17 cellular contexts compared by ENCODE assay signal in genomic region chr14:35302211-35302528, GRCh38. TPM values are rescaled to one million over a fixed set of nuclear protein-coding genes. Genes with fewer than 3 reads are reported as not detected.
DNase-seq lines count a peak whose midpoint lies in the region; ATAC-seq and TF ChIP-seq lines count a peak whose summit lies in the region.
"Had no signal": no experiment of that assay in that cellular context is flagged by ENCODE, and none has a peak within 500 bp of the region (broad histone marks: within the 10 kb centered on the region; RNA-seq: fewer than 3 reads in every experiment).

No MANE protein-coding gene starts in this region.

- peaks cover 32% of the 10 kb centered on the region for H3K36me3 Mint-ChIP-seq in activated CD4-positive, alpha-beta T cell treated with anti-CD3 and anti-CD28 coated beads, Interleukin-2, amount 10 ng/mL, durations not matched to agents 24 days and 14 days (ENCODE audit: low read depth)
- peaks cover 45% of the 10 kb centered on the region for H3K36me3 Mint-ChIP-seq in CD4-positive, alpha-beta T cell (ENCODE audit: low read depth)
- peaks cover 24% of the 10 kb centered on the region for H3K36me3 Mint-ChIP-seq in activated CD8-positive, alpha-beta T cell treated with anti-CD3 and anti-CD28 coated beads, Interleukin-2, amount 10 ng/mL, durations not matched to agents 7 days and 5 days (ENCODE audit: low read depth)
- no peaks in the 10 kb centered on the region for H3K36me3 Mint-ChIP-seq in natural killer cell

- peak overlapping the region; percentile 73 for H3K4me3 Mint-ChIP-seq in activated CD4-positive, alpha-beta T cell treated with anti-CD3 and anti-CD28 coated beads, Interleukin-2, amount 10 ng/mL, durations not matched to agents 24 days and 14 days
- peak overlapping the region; percentile 61 for H3K4me3 Mint-ChIP-seq in CD4-positive, alpha-beta T cell
- H3K4me3 Mint-ChIP-seq in activated CD8-positive, alpha-beta T cell treated with anti-CD3 and anti-CD28 coated beads, Interleukin-2, amount 10 ng/mL, durations not matched to agents 7 days and 5 days = no peak overlapping the region
- H3K4me3 Mint-ChIP-seq in natural killer cell = no peak overlapping the region
- H3K4me3 Mint-ChIP-seq: neural progenitor cell had no signal

- no peak for ATAC-seq in CD4-positive, alpha-beta T cell (ENCODE audit: poor library complexity)
- no peak for ATAC-seq in activated CD8-positive, alpha-beta T cell treated with anti-CD3 and anti-CD28 coated beads, Interleukin-2, amount 10 ng/mL, durations not matched to agents 7 days and 5 days
- no peak for ATAC-seq in natural killer cell
- no peak for ATAC-seq in HG03025 (IDR thresholded peaks at IDR 0.05; ENCODE audit: low FRiP score, unreplicated experiment)

- no peak overlapping the region for H3K27ac ChIP-seq in CD4-positive, alpha-beta T cell (ENCODE audit: low read depth, low read length)
- H3K27ac ChIP-seq: coronary artery, neural progenitor cell, SK-N-MC, tibial artery had no signal

- H3K9me3 Mint-ChIP-seq in activated CD4-positive, alpha-beta T cell treated with anti-CD3 and anti-CD28 coated beads, Interleukin-2, amount 10 ng/mL, durations not matched to agents 24 days and 14 days = no peaks in the 10 kb centered on the region
- H3K9me3 Mint-ChIP-seq in CD4-positive, alpha-beta T cell = no peaks in the 10 kb centered on the region
- H3K9me3 Mint-ChIP-seq in activated CD8-positive, alpha-beta T cell treated with anti-CD3 and anti-CD28 coated beads, Interleukin-2, amount 10 ng/mL, durations not matched to agents 7 days and 5 days (ENCODE audit: insufficient read depth) = no peaks in the 10 kb centered on the region
- H3K9me3 Mint-ChIP-seq in natural killer cell = no peaks in the 10 kb centered on the region
- H3K9me3 Mint-ChIP-seq: neural progenitor cell had no signal

- intact Hi-C loops in activated CD4-positive, alpha-beta T cell treated with anti-CD3 and anti-CD28 coated beads, Interleukin-2, amount 10 ng/mL, durations not matched to agents 24 days and 14 days (cut with micrococcal nuclease) = no loop called here
- intact Hi-C loops in CD4-positive, alpha-beta T cell (cut with DNase I, micrococcal nuclease) = no loop called here
- intact Hi-C loops in natural killer cell (cut with micrococcal nuclease) = no loop called here

- no peaks in the 10 kb centered on the region for H3K27me3 Mint-ChIP-seq in activated CD4-positive, alpha-beta T cell treated with anti-CD3 and anti-CD28 coated beads, Interleukin-2, amount 10 ng/mL, durations not matched to agents 24 days and 14 days
- H3K27me3 Mint-ChIP-seq in CD4-positive, alpha-beta T cell = no peaks in the 10 kb centered on the region
- H3K27me3 Mint-ChIP-seq in activated CD8-positive, alpha-beta T cell treated with anti-CD3 and anti-CD28 coated beads, Interleukin-2, amount 10 ng/mL, durations not matched to agents 7 days and 5 days (ENCODE audit: low read depth) = no peaks in the 10 kb centered on the region
- H3K27me3 Mint-ChIP-seq in natural killer cell (ENCODE audit: low read depth in 2 of 2) = no peaks in the 10 kb centered on the region

- no peak for TF ChIP-seq CTCF in CD4-positive, alpha-beta T cell (IDR thresholded peaks at IDR 0.05)
- TF ChIP-seq CTCF in natural killer cell (IDR thresholded peaks at IDR 0.05) = no peak

- CTCF ChIA-PET in CD4-positive, alpha-beta T cell (lab: Charles Lee) = no interaction called here
- CTCF ChIA-PET in activated CD8-positive, alpha-beta T cell treated with anti-CD3 and anti-CD28 coated beads, Interleukin-2, amount 10 ng/mL, durations not matched to agents 7 days and 5 days (lab: Charles Lee) = interaction anchor here (1.0 kb wide), 1 partner anchor 72 kb away, joined by 4 read pairs; no protein-coding TSS in a partner anchor

- peak overlapping the region; percentile 90 for H3K27ac Mint-ChIP-seq in activated CD4-positive, alpha-beta T cell treated with anti-CD3 and anti-CD28 coated beads, Interleukin-2, amount 10 ng/mL, durations not matched to agents 24 days and 14 days
- H3K27ac Mint-ChIP-seq in CD4-positive, alpha-beta T cell = peak overlapping the region; percentile 74
- H3K27ac Mint-ChIP-seq in activated CD8-positive, alpha-beta T cell treated with anti-CD3 and anti-CD28 coated beads, Interleukin-2, amount 10 ng/mL, durations not matched to agents 7 days and 5 days = peak overlapping the region; percentile 62
- H3K27ac Mint-ChIP-seq in natural killer cell = peak overlapping the region; percentile 68 to 87
- H3K27ac Mint-ChIP-seq: neural progenitor cell had no signal

- DNase-seq in activated CD4-positive, alpha-beta T cell treated with anti-CD3 and anti-CD28 coated beads, Interleukin-2, amount 10 ng/mL, durations not matched to agents 24 days and 14 days = no peak
- DNase-seq in activated CD4-positive, alpha-beta T cell treated with anti-CD3 and anti-CD28 coated beads, Interleukin-2, amount 50 U/mL, for 4 hours = no peak
- no peak for DNase-seq in CD4-positive, alpha-beta T cell
- DNase-seq in activated CD8-positive, alpha-beta T cell treated with anti-CD3 and anti-CD28 coated beads, Interleukin-2, amount 10 ng/mL, durations not matched to agents 7 days and 5 days = no peak
- DNase-seq in natural killer cell (no peak), AG08396 (ENCODE audit: low spot score) (no peak), DMS79 (lab: John Stamatoyannopoulos, UW) (no peak)
- DNase-seq: activated CD4-positive, alpha-beta T cell treated with anti-CD3 and anti-CD28 coated beads for 1 hour; C1 segment of cervical spinal cord; kidney glomerular epithelial cell; NCI-H226; stimulated activated CD4-positive, alpha-beta T cell treated with anti-CD3 and anti-CD28 coated beads, Interleukin-12 subunit alpha, Interleukin-12 subunit beta, amount 100 ng/mL, for 4 hours; tibial artery had no signal

- H3K9me3 ChIP-seq in CD4-positive, alpha-beta T cell (ENCODE audit: control insufficient read depth, low read length) = no peaks in the 10 kb centered on the region
- H3K9me3 ChIP-seq: tibial artery had no signal

- no peaks in the 10 kb centered on the region for H3K27me3 ChIP-seq in CD4-positive, alpha-beta T cell (ENCODE audit: control insufficient read depth, insufficient read depth, low read length)
- H3K27me3 ChIP-seq: neural progenitor cell, tibial artery had no signal

- H3K4me1 Mint-ChIP-seq in activated CD4-positive, alpha-beta T cell treated with anti-CD3 and anti-CD28 coated beads, Interleukin-2, amount 10 ng/mL, durations not matched to agents 24 days and 14 days = peaks cover 48% of the 10 kb centered on the region
- H3K4me1 Mint-ChIP-seq in CD4-positive, alpha-beta T cell (ENCODE audit: low read depth) = peaks cover 55% of the 10 kb centered on the region
- peaks cover 52% of the 10 kb centered on the region for H3K4me1 Mint-ChIP-seq in activated CD8-positive, alpha-beta T cell treated with anti-CD3 and anti-CD28 coated beads, Interleukin-2, amount 10 ng/mL, durations not matched to agents 7 days and 5 days (ENCODE audit: low read depth)
- peaks cover 42 to 53% of the 10 kb centered on the region in 2 donors for H3K4me1 Mint-ChIP-seq in natural killer cell
- H3K4me1 Mint-ChIP-seq: neural progenitor cell had no signal

- POLR2A ChIA-PET in CD4-positive, alpha-beta T cell (lab: Charles Lee) = interaction anchor here (2.6 to 4.5 kb wide), 2 partner anchors 10 to 103 kb away, joined by 16 to 27 read pairs; partner anchors contain the start of genes NFKBIA and PSMA6
- POLR2A ChIA-PET in activated CD8-positive, alpha-beta T cell treated with anti-CD3 and anti-CD28 coated beads, Interleukin-2, amount 10 ng/mL, durations not matched to agents 7 days and 5 days (lab: Charles Lee) = interaction anchor here (3.8 kb wide), 1 partner anchor 102 kb away, joined by 27 read pairs; the partner anchor contains the start of gene NFKBIA

RNA-seq across cellular contexts. Expression of gene PSMA6, which starts 10.0 kb away (rescaled TPM):
- total RNA-seq in activated CD4-positive, alpha-beta T cell treated with anti-CD3 and anti-CD28 coated beads, Interleukin-2, amount 10 ng/mL, durations not matched to agents 24 days and 14 days = 501 and 522 TPM in 2 replicates
- total RNA-seq in CD4-positive, alpha-beta T cell = 10 to 100 TPM; 80.8 TPM
- 100 to 1,000 TPM; 266 to 269 TPM for total RNA-seq in activated CD8-positive, alpha-beta T cell treated with anti-CD3 and anti-CD28 coated beads, Interleukin-2, amount 10 ng/mL, durations not matched to agents 7 days and 5 days
- total RNA-seq in natural killer cell = 100 to 1,000 TPM; 130 to 141 (median 139) TPM

Comparison
In these comparisons a context has a peak if more than half of its experiments do, and no peak if none do; other contexts are left out.
1. H3K4me3 Mint-ChIP-seq: peak in activated CD4-positive, alpha-beta T cell treated with anti-CD3 and anti-CD28 coated beads, Interleukin-2, amount 10 ng/mL, durations not matched to agents 24 days and 14 days (single experiment) and CD4-positive, alpha-beta T cell (single experiment); none in activated CD8-positive, alpha-beta T cell treated with anti-CD3 and anti-CD28 coated beads, Interleukin-2, amount 10 ng/mL, durations not matched to agents 7 days and 5 days (single experiment) and natural killer cell (single experiment).
2. Peak in every context shown above with its lines, with median percentiles within 50 percentile points of each other: H3K27ac Mint-ChIP-seq.